Comparison of ENCODE assay signal across 1 cellular context in genomic region chr6:33323623-33323948, GRCh38.
TF ChIP-seq lines count a peak whose summit lies in the region.

No MANE protein-coding gene starts in this region.

TF ChIP-seq in GM12878, 131 proteins besides CTCF, POLR2A, EP300 and RAD21:
- TF ChIP-seq CREB1 (IDR thresholded peaks at IDR 0.05; ENCODE audit: low read depth) (no peak; the same call in 1 of the 2 replicates), NRF1 (conservative IDR thresholded peaks at IDR 0.05; ENCODE audit: low read depth, low read length) (no peak), ZNF384 (IDR thresholded peaks at IDR 0.05; ENCODE audit: borderline replicate concordance, low read depth, low read length) (0 out of 2 replicates have a peak, but pooled peaks have one; percentile 11), CHD1 (IDR thresholded peaks at IDR 0.05; ENCODE audit: low read depth, low read length) (no peak), MYB (IDR thresholded peaks at IDR 0.05; ENCODE audit: borderline replicate concordance, low read depth, low read length) (no peak), ZNF622 (IDR thresholded peaks at IDR 0.05) (no peak)
